Comparison of ENCODE assay signal across 9 cellular contexts in genomic region chr6:137661601-137662000, GRCh38.
DNase-seq lines count a peak whose midpoint lies in the region; ATAC-seq, FAIRE-seq and TF ChIP-seq lines count a peak whose summit lies in the region.
"Had no signal": no experiment of that assay in that cellular context is flagged by ENCODE, and none has a peak within 500 bp of the region (broad histone marks: within the 10 kb centered on the region; RNA-seq: fewer than 3 reads in every experiment).

No MANE protein-coding gene starts in this region.

- TF ChIP-seq CTCF in GM10266 (IDR thresholded peaks at IDR 0.05; ENCODE audit: control insufficient read depth, insufficient read depth, low read depth, missing control alignments) (peak; percentile 54), keratinocyte (optimal IDR thresholded peaks at IDR 0.05 in 1 of 3, IDR thresholded peaks at IDR 0.05 in 1 of 3, conservative IDR thresholded peaks at IDR 0.05 in 1 of 3; ENCODE audit: extremely low read depth in 1 of 3, insufficient read depth in 2 of 3, low read length in 3 of 3) (peak; percentile 61 to 67 (median 66)), type B pancreatic cell (conservative IDR thresholded peaks at IDR 0.05) (peak; percentile 40)

- H3K4me1 ChIP-seq in keratinocyte (ENCODE audit: control insufficient read depth, extremely low read depth, insufficient read depth, low read length): no peaks in the 10 kb centered on the region

- no peak for ATAC-seq in activated T-helper 17 cell treated with anti-CD3 and anti-CD28 coated beads, Interleukin-2, amount 50 U/mL, for 72 hours (replicated peaks)
- no peak for ATAC-seq in GM21526 (IDR thresholded peaks at IDR 0.05; ENCODE audit: low FRiP score, unreplicated experiment)

- H3K4me1 Mint-ChIP-seq in activated T-helper 17 cell treated with anti-CD3 and anti-CD28 coated beads, Interleukin-2, amount 50 U/mL, for 72 hours: peaks cover 16% of the 10 kb centered on the region
- peaks cover 11% of the 10 kb centered on the region for H3K4me1 Mint-ChIP-seq in type B pancreatic cell (ENCODE audit: unreplicated experiment)

- H3K36me3 ChIP-seq in keratinocyte (ENCODE audit: control insufficient read depth in 2 of 2, extremely low read depth in 1 of 2, insufficient read depth in 2 of 2, low read length in 2 of 2): no peaks in the 10 kb centered on the region

- peak overlapping the region; percentile 2 for H3K27ac Mint-ChIP-seq in activated T-helper 17 cell treated with anti-CD3 and anti-CD28 coated beads, Interleukin-2, amount 50 U/mL, for 72 hours
- H3K27ac Mint-ChIP-seq in type B pancreatic cell: no peak overlapping the region

- H3K36me3 Mint-ChIP-seq in activated T-helper 17 cell treated with anti-CD3 and anti-CD28 coated beads, Interleukin-2, amount 50 U/mL, for 72 hours (ENCODE audit: low read depth): peaks cover 11% of the 10 kb centered on the region
- H3K36me3 Mint-ChIP-seq in type B pancreatic cell: no peaks in the 10 kb centered on the region

- H3K27me3 ChIP-seq in keratinocyte (ENCODE audit: control insufficient read depth, extremely low read depth, insufficient read depth, low read length): peaks cover 5% of the 10 kb centered on the region

- H4K20me1 ChIP-seq in keratinocyte (ENCODE audit: control insufficient read depth, extremely low read depth, insufficient read depth, low read length): no peaks in the 10 kb centered on the region

- no peak overlapping the region for H3K9ac ChIP-seq in keratinocyte (ENCODE audit: control insufficient read depth, extremely low read depth, insufficient read depth, low read length)

- no peaks in the 10 kb centered on the region for H3K27me3 Mint-ChIP-seq in activated T-helper 17 cell treated with anti-CD3 and anti-CD28 coated beads, Interleukin-2, amount 50 U/mL, for 72 hours
- H3K27me3 Mint-ChIP-seq in type B pancreatic cell: no peaks in the 10 kb centered on the region

- no peak overlapping the region for H3K27ac ChIP-seq in keratinocyte (ENCODE audit: control insufficient read depth, insufficient read depth, low read length)
- H3K27ac ChIP-seq: SK-N-MC had no signal

- H2AFZ ChIP-seq in keratinocyte (ENCODE audit: control insufficient read depth, low read length): no peak overlapping the region

- no peaks in the 10 kb centered on the region for H3K9me1 ChIP-seq in keratinocyte (ENCODE audit: control insufficient read depth, extremely low read depth, insufficient read depth, low read length)

- no peak overlapping the region for H3K4me3 ChIP-seq in keratinocyte (ENCODE audit: control insufficient read depth in 2 of 3, extremely low read depth in 1 of 3, insufficient read depth in 2 of 3, low read depth in 1 of 3, low read length in 3 of 3)
- H3K4me3 ChIP-seq: SK-N-MC had no signal

- dilution Hi-C loops in keratinocyte (cut with MboI; ENCODE audit: extremely low pct_ligation_motif_present, low sequenced_read_pairs): no loop called here

- FAIRE-seq in keratinocyte (lab: Jason Lieb, UNC) (peak; percentile 56), frontal cortex (lab: Jason Lieb, UNC) (no peak)

- H3K9me3 Mint-ChIP-seq in activated T-helper 17 cell treated with anti-CD3 and anti-CD28 coated beads, Interleukin-2, amount 50 U/mL, for 72 hours: no peaks in the 10 kb centered on the region
- peaks cover 3% of the 10 kb centered on the region for H3K9me3 Mint-ChIP-seq in type B pancreatic cell

- no peaks in the 10 kb centered on the region for H3K79me2 ChIP-seq in keratinocyte (ENCODE audit: control insufficient read depth, insufficient read depth, low read length)

- DNase-seq in GM10266 (ENCODE audit: extremely low spot score): no peak
- DNase-seq in NAMALWA (ENCODE audit: low spot score): peak; percentile 52
- no peak for DNase-seq in keratinocyte (ENCODE audit: low read depth, low spot score)
- no peak for DNase-seq in type B pancreatic cell (ENCODE audit: extremely low spot score, unreplicated experiment)
- DNase-seq in frontal cortex (ENCODE audit: low spot score in 2 of 2): no peak
- no peak for DNase-seq in RPMI8226

- H3K4me2 ChIP-seq in keratinocyte (ENCODE audit: control insufficient read depth, extremely low read depth, insufficient read depth, low read depth, low read length): no peak overlapping the region

- H3K4me3 Mint-ChIP-seq in activated T-helper 17 cell treated with anti-CD3 and anti-CD28 coated beads, Interleukin-2, amount 50 U/mL, for 72 hours: no peak overlapping the region
- no peak overlapping the region for H3K4me3 Mint-ChIP-seq in type B pancreatic cell

- H3K9me3 ChIP-seq in keratinocyte (ENCODE audit: control insufficient read depth, low read depth, low read length): no peaks in the 10 kb centered on the region
